Comparison of ENCODE assay signal across 2 cellular contexts in the genomic region with DNA sequence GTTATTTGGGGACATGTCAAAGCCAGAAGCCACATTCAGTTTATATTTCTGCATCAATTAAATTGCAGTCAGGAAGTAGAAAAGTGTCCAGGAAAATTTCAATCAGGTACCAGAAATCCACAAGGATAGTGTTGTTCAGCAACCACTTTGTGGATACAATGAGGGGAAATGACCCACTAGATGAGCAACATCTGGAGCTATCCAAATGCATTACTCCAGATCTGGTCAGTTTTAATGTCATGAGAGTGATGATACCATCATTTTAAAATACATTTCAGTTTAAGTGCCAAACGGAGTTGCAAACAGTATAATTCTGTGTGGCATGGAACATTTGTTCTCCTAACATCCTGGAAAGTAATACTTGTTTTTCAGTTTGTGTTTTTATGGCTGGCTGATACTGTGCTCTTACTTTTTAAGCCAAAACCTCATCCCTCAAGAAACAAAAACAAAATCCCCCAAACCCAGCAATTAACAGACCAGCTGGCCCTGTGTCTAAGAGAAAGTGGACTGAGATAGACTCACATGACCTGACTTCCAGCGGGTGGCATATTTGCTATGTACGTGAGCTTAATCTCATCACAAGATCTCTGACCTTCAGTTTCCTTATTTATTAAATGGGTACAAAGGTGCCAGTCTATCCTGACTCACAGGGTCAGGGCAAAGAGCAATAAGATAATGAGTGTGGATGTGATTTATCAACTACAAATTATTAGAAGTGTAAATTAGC.
TF ChIP-seq lines count a peak whose summit lies in the region.

No MANE protein-coding gene starts in this region.

TF ChIP-seq in K562, 482 proteins besides CTCF, POLR2A, EP300 and RAD21:
- TF ChIP-seq HMG20B (CRISPR knock-in tag; IDR thresholded peaks at IDR 0.05) (no peak), NCOA2 (IDR thresholded peaks at IDR 0.05; ENCODE audit: partially characterized antibody in 2 of 2) (no peak), FIP1L1 (IDR thresholded peaks at IDR 0.05; ENCODE audit: low read depth, low read length, poor library complexity, severe bottlenecking) (no peak), ZBTB1 (CRISPR knock-in tag; IDR thresholded peaks at IDR 0.05; ENCODE audit: borderline replicate concordance, low read depth) (no peak), BMI1 (IDR thresholded peaks at IDR 0.05; ENCODE audit: low read length) (no peak), ZNF445 (CRISPR knock-in tag; IDR thresholded peaks at IDR 0.05; ENCODE audit: low read depth) (no peak), CREM (IDR thresholded peaks at IDR 0.05; ENCODE audit: low read depth) (no peak), U2AF2 (optimal IDR thresholded peaks at IDR 0.05; ENCODE audit: low read depth, low read length) (no peak)
- TF ChIP-seq, protein P1, sequence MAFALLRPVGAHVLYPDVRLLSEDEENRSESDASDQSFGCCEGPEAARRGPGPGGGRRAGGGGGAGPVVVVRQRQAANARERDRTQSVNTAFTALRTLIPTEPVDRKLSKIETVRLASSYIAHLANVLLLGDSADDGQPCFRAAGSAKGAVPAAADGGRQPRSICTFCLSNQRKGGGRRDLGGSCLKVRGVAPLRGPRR (CRISPR knock-in tag; IDR thresholded peaks at IDR 0.05) = no peak

TF ChIP-seq in HepG2, 621 proteins besides CTCF, POLR2A, EP300 and RAD21:
- TF ChIP-seq HNF4A (CRISPR knock-in tag; IDR thresholded peaks at IDR 0.05) (0 out of 2 replicates have a peak, but pooled peaks have one; percentile 4), FOSL1 (CRISPR knock-in tag; IDR thresholded peaks at IDR 0.05; ENCODE audit: borderline replicate concordance) (no peak)
TF ChIP-seq in HepG2: peak in this region for 1.
